Comparison of ENCODE assay signal across 1 cellular context in genomic region chr4:123352240-123352945, GRCh38.
TF ChIP-seq lines count a peak whose summit lies in the region.

No MANE protein-coding gene starts in this region.

TF ChIP-seq in SK-N-SH, 30 proteins besides CTCF, POLR2A, EP300 and RAD21 (continued from another document):
- TF ChIP-seq ZBTB33 (IDR thresholded peaks at IDR 0.05; ENCODE audit: borderline replicate concordance, low read depth), result no peak
- TF ChIP-seq SIN3A (IDR thresholded peaks at IDR 0.05; ENCODE audit: borderline replicate concordance, low read depth, low read length), result no peak
- TF ChIP-seq IRF3 (IDR thresholded peaks at IDR 0.05; ENCODE audit: low read depth, low read length), result no peak
- TF ChIP-seq USF1 (IDR thresholded peaks at IDR 0.05; ENCODE audit: borderline replicate concordance, low read depth), result no peak
- TF ChIP-seq RXRA (IDR thresholded peaks at IDR 0.05; ENCODE audit: borderline replicate concordance, low read depth), result no peak
- no peak for TF ChIP-seq MAX (IDR thresholded peaks at IDR 0.05; ENCODE audit: low read depth)
- no peak for TF ChIP-seq USF2 (IDR thresholded peaks at IDR 0.05; ENCODE audit: borderline replicate concordance, low read depth, low read length)
- TF ChIP-seq FOSL2 (IDR thresholded peaks at IDR 0.05; ENCODE audit: borderline replicate concordance, low read depth), result no peak
- TF ChIP-seq EZH2phosphoT487 (IDR thresholded peaks at IDR 0.05; ENCODE audit: borderline replicate concordance, low read depth), result no peak
- TF ChIP-seq RFX5 (IDR thresholded peaks at IDR 0.05; ENCODE audit: low read length), result no peak
- TF ChIP-seq TCF12 (IDR thresholded peaks at IDR 0.05), result no peak
- TF ChIP-seq FOXM1 (IDR thresholded peaks at IDR 0.05; ENCODE audit: low read depth), result no peak
- TF ChIP-seq RCOR1 (IDR thresholded peaks at IDR 0.05; ENCODE audit: low read length), result no peak
